In genomic region chr3:107235923-107236315, GRCh38 we compare ENCODE assay signal across 8 cellular contexts.
A peak's percentile ranks its signal among the peaks of the same experiment; 100 is the strongest.
DNase-seq lines count a peak whose midpoint lies in the region; ATAC-seq and TF ChIP-seq lines count a peak whose summit lies in the region.

No MANE protein-coding gene starts in this region.

- H3K4me3 ChIP-seq in muscle layer of colon (ENCODE audit: low read depth in 1 of 2, low read length in 2 of 2) (peak overlapping the region; percentile 59 to 76), tibial artery (peak overlapping the region; percentile 50 to 52)

- intact Hi-C loops in tibial artery (cut with DNase I; ENCODE audit: low total_unique reads) = loop anchor here (10.0 kb wide), 2 partner anchors 509 to 859 kb away; partner anchors contain the start of gene CD47

- in situ Hi-C loops in Caki2 (cut with HindIII; ENCODE audit: low pct_unique_long_range_greater_than_20kb, low sequenced_read_pairs) = no loop called here

- H3K9ac ChIP-seq in muscle layer of colon (ENCODE audit: low read length) = peak overlapping the region; percentile 62

- DNase-seq in Caki2 (ENCODE audit: low read depth) (peak; percentile 42), NCI-H748 (lab: John Stamatoyannopoulos, UW; ENCODE audit: unreplicated experiment) (peak; percentile 68), tibial artery (no peak)
- peak; percentile 28 for DNase-seq in activated CD8-positive, alpha-beta memory T cell treated with anti-CD3 and anti-CD28 coated beads, Interleukin-2, amount 50 U/mL, for 4 hours

- H3K27me3 ChIP-seq in muscle layer of colon (ENCODE audit: control insufficient read depth in 1 of 2, insufficient read depth in 2 of 2, low read length in 2 of 2) (no peaks in the 10 kb centered on the region), tibial artery (no peaks in the 10 kb centered on the region)

- peak; percentile 86 to 95 for TF ChIP-seq CTCF in tibial artery (IDR thresholded peaks at IDR 0.05)

- ATAC-seq in GM19372 (IDR thresholded peaks at IDR 0.05; ENCODE audit: low read depth, unreplicated experiment) = peak; percentile 65
- peak; percentile 55 for ATAC-seq in HG03521 (IDR thresholded peaks at IDR 0.05; ENCODE audit: unreplicated experiment)
- peak; percentile 89 for ATAC-seq in esophagus mucosa

- H3K27ac ChIP-seq in muscle layer of colon (ENCODE audit: low read depth, low read length) (peak overlapping the region; percentile 57), tibial artery (peak overlapping the region; percentile 60)

- no peaks in the 10 kb centered on the region for H3K9me3 ChIP-seq in muscle layer of colon (ENCODE audit: low read length)
- no peaks in the 10 kb centered on the region for H3K9me3 ChIP-seq in tibial artery

- H3K36me3 ChIP-seq in muscle layer of colon (ENCODE audit: insufficient read depth, low read length) (no peaks in the 10 kb centered on the region), tibial artery (no peaks in the 10 kb centered on the region)

- H3K4me1 ChIP-seq in muscle layer of colon (ENCODE audit: insufficient read depth, low read length) (peaks cover 24% of the 10 kb centered on the region), tibial artery (peaks cover 3 to 27% (median 6%) of the 10 kb centered on the region in 4 donors)

Comparison
In these comparisons a context has a peak if more than half of its experiments do, and no peak if none do; other contexts are left out.
1. DNase-seq: peak in Caki2 (single experiment), NCI-H748 (single experiment) and activated CD8-positive, alpha-beta memory T cell treated with anti-CD3 and anti-CD28 coated beads, Interleukin-2, amount 50 U/mL, for 4 hours (single experiment); none in tibial artery (0 of 2).
2. Peak in every context shown above with its lines, with median percentiles within 50 percentile points of each other: ATAC-seq.